Comparison of ENCODE assay signal across 8 cellular contexts in genomic region chr7:12683678-12684077, GRCh38. TPM values are rescaled to one million over a fixed set of nuclear protein-coding genes. Genes with fewer than 3 reads are reported as not detected.
DNase-seq lines count a peak whose midpoint lies in the region; ATAC-seq and TF ChIP-seq lines count a peak whose summit lies in the region.

No MANE protein-coding gene starts in this region.

- no peaks in the 10 kb centered on the region for H3K27me3 ChIP-seq in left ventricle myocardium inferior (ENCODE audit: low read depth)
- H3K27me3 ChIP-seq in right cardiac atrium (ENCODE audit: control insufficient read depth, insufficient read depth) = no peaks in the 10 kb centered on the region
- no peaks in the 10 kb centered on the region for H3K27me3 ChIP-seq in vagina

- H3K4me1 ChIP-seq in left ventricle myocardium inferior (peaks cover 18% of the 10 kb centered on the region), right cardiac atrium (ENCODE audit: control insufficient read depth, insufficient read depth, low read length) (no peaks in the 10 kb centered on the region), vagina (no peaks in the 10 kb centered on the region)

- intact Hi-C loops in left ventricle myocardium inferior (cut with micrococcal nuclease) = no loop called here
- intact Hi-C loops in right cardiac atrium (cut with DNase I) = loop anchor here in 3 of 4 donors (5.0 to 10.0 kb wide), 4 partner anchors 431 to 581 kb away; no protein-coding TSS in a partner anchor
- intact Hi-C loops in vagina (cut with DNase I) = no loop called here

- ATAC-seq in right cardiac atrium (no peak), GM21423 (IDR thresholded peaks at IDR 0.05; ENCODE audit: unreplicated experiment) (no peak), GM19452 (IDR thresholded peaks at IDR 0.05; ENCODE audit: unreplicated experiment) (no peak)

- DNase-seq in left ventricle myocardium inferior (no peak), right cardiac atrium (no peak), RKO (ENCODE audit: low spot score) (peak; percentile 67), fibroblast of the aortic adventitia (ENCODE audit: low read depth) (peak; percentile 53), vagina (ENCODE audit: extremely low spot score in 2 of 2) (no peak), SIG-M5 (lab: John Stamatoyannopoulos, UW) (no peak)

- no peaks in the 10 kb centered on the region for H3K36me3 ChIP-seq in left ventricle myocardium inferior
- H3K36me3 ChIP-seq in vagina = no peaks in the 10 kb centered on the region

- H3K4me3 ChIP-seq in left ventricle myocardium inferior (no peak overlapping the region), right cardiac atrium (ENCODE audit: low read length) (no peak overlapping the region), fibroblast of the aortic adventitia (ENCODE audit: low read depth, low read length) (no peak overlapping the region), vagina (no peak overlapping the region)

- WGBS in right cardiac atrium = 59% methylated on average over 1 of the region's 1 CpG

- no peak for TF ChIP-seq POLR2A in vagina (IDR thresholded peaks at IDR 0.05)

- TF ChIP-seq CTCF in left ventricle myocardium inferior (IDR thresholded peaks at IDR 0.05; ENCODE audit: borderline replicate concordance) = peak; percentile 51
- TF ChIP-seq CTCF in fibroblast of the aortic adventitia (IDR thresholded peaks at IDR 0.05; ENCODE audit: insufficient read depth, low read length) = peak; percentile 31
- peak in 1 of 3 experiments; percentile 26 for TF ChIP-seq CTCF in vagina (IDR thresholded peaks at IDR 0.05)

- H3K9me3 ChIP-seq in left ventricle myocardium inferior (replicated peaks) (no peaks in the 10 kb centered on the region), right cardiac atrium (ENCODE audit: control insufficient read depth, low read length) (no peaks in the 10 kb centered on the region), vagina (no peaks in the 10 kb centered on the region)

- H3K27ac ChIP-seq in left ventricle myocardium inferior (replicated peaks) (no peak overlapping the region), right cardiac atrium (ENCODE audit: low read length) (no peak overlapping the region), vagina (no peak overlapping the region)

RNA-seq across cellular contexts. Expression of gene ARL4A, which starts 3.8 kb away (rescaled TPM):
- total RNA-seq in left ventricle myocardium inferior = 11.5 TPM
- total RNA-seq in right cardiac atrium = 10 to 100 TPM in 3 of 4 donors, 1 to 10 TPM in 1; 9.6 to 19.7 (median 12.6) TPM
- polyA plus RNA-seq in right cardiac atrium = 10.3 TPM
- 13.2 and 25.8 TPM in 2 replicates for total RNA-seq in fibroblast of the aortic adventitia (ENCODE audit: low replicate concordance)
- 58.2 TPM for total RNA-seq in vagina

Comparison
In these comparisons a context has a peak if more than half of its experiments do, and no peak if none do; other contexts are left out.
1. intact Hi-C loops: an anchor here in right cardiac atrium (5.0 to 10.0 kb wide); none called in left ventricle myocardium inferior and vagina.
2. DNase-seq: peak in RKO (single experiment) and fibroblast of the aortic adventitia (single experiment); none in left ventricle myocardium inferior (single experiment), right cardiac atrium (0 of 3), vagina (0 of 2) and SIG-M5 (single experiment).